ENCODE assay signal across 35 cellular contexts in the genomic region with DNA sequence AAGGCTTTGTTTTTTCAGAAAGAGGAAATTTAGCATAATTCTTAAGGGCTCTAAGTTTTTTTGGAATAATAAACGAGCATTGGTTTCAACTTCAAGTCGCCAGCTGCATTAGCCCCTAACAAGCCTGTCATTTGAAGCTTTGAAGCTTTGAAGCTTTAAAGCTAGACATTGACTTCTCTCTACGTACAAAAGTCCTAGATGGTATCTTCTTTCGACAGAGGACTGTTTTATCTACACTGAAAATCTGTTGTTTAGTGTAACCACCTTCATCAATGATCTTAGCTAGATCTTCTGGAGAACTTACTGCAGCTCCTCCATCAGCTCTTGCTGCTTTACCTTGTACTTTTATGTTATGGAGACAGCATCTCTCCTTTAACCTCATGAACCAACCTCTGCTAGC.
"Had no signal": no experiment of that assay in that cellular context is flagged by ENCODE, and none has a peak within 500 bp of the region (broad histone marks: within the 10 kb centered on the region; RNA-seq: fewer than 3 reads in every experiment).

No MANE protein-coding gene starts in this region.

- H3K9me3 ChIP-seq: MG63 had no signal

- H3K36me3 ChIP-seq: MG63 had no signal

- DNase-seq: Karpas-422, Kasumi-1, MG63, MM.1S, MV-4-11, NCI-H1048, NCI-H1092, NCI-H1092 treated with DMSO at 0.1 percent for 48 hours, NCI-H1105, NCI-H1105 treated with DMSO at 0.1 percent for 48 hours, NCI-H1417, NCI-H1417 treated with DMSO at 0.1 percent for 48 hours, NCI-H1436, NCI-H1436 treated with DMSO at 0.1 percent for 48 hours, NCI-H146, NCI-H1694, NCI-H187, NCI-H187 treated with DMSO at 0.1 percent for 48 hours, NCI-H1930, NCI-H2029 treated with DMSO at 0.1 percent for 48 hours, NCI-H2081, NCI-H2081 treated with DMSO at 0.1 percent for 48 hours, NCI-H2107, NCI-H2171, NCI-H2171 treated with DMSO at 0.1 percent for 48 hours, NCI-H2227 treated with DMSO at 0.1 percent for 48 hours, NCI-H226, NCI-H345, NCI-H446, NCI-H446 treated with DMSO at 0.1 percent for 48 hours, NCI-H510A, NCI-H510A treated with DMSO at 0.1 percent for 48 hours, NCI-H524, NCI-H524 treated with DMSO at 0.1 percent for 48 hours, NCI-H526 had no signal

- H3K4me3 ChIP-seq: MG63 had no signal

- H3K27me3 ChIP-seq: MG63 had no signal
